In the genomic region with DNA sequence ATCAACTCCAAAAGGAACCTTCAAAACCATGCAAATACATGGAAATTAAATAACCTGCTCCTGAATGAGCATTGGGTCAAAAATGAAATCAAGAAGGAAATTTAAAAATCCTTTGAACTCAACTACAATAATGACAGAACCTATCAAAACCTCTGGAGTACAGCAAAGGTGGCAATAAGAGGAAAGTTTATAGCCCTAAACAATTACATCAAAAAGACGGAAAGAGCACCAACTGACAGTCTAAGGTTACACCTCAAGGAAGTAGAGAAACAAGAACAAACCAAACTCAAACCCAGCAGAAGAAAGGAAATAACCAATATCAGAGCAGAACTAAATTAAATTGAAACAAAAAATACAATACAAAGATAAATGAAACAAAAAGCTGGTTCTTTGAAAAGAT, we compare ENCODE assay signal across 7 cellular contexts. TPM values are rescaled to one million over a fixed set of nuclear protein-coding genes. Genes with fewer than 3 reads are reported as not detected.
"Had no signal": no experiment of that assay in that cellular context is flagged by ENCODE, and none has a peak within 500 bp of the region (broad histone marks: within the 10 kb centered on the region; RNA-seq: fewer than 3 reads in every experiment).

No MANE protein-coding gene starts in this region.

RNA-seq across cellular contexts. Expression of a gene that starts 39.0 kb away (rescaled TPM):
- total RNA-seq: aorta, ascending aorta, breast epithelium, bronchial epithelial cell, cardiac septum had no signal
- polyA plus RNA-seq: adipose tissue, adrenal gland, aorta had no signal
